Comparison of ENCODE assay signal across 2 cellular contexts in the genomic region with DNA sequence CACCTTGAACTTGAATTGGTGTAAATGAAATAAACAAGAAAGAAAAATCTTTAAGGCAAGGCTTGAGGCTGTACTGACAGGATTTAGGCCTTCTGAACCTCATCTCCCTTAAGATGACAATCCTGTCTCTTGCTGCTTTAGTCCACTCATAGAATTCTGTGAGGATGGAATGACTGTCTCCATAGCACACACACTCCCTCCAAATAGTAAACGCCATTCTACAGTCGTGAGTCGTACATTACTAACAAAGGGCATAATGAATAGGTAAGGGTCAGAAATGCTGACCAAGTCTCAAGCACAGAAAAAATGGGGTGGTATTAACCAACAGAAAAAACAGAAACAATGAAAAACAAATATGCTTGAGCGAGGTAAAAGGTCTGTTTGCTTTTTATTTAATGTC.
A peak's percentile ranks its signal among the peaks of the same experiment; 100 is the strongest.
TF ChIP-seq lines count a peak whose summit lies in the region.

No MANE protein-coding gene starts in this region.

TF ChIP-seq in IMR-90, 13 proteins besides CTCF, POLR2A, EP300 and RAD21:
- TF ChIP-seq, protein P1, sequence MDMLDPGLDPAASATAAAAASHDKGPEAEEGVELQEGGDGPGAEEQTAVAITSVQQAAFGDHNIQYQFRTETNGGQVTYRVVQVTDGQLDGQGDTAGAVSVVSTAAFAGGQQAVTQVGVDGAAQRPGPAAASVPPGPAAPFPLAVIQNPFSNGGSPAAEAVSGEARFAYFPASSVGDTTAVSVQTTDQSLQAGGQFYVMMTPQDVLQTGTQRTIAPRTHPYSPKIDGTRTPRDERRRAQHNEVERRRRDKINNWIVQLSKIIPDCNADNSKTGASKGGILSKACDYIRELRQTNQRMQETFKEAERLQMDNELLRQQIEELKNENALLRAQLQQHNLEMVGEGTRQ (IDR thresholded peaks at IDR 0.05; ENCODE audit: low read depth, low read length): no peak
- TF ChIP-seq SMC3 (IDR thresholded peaks at IDR 0.05; ENCODE audit: low read depth, low read length) (no peak), MAFK (IDR thresholded peaks at IDR 0.05; ENCODE audit: low read depth, low read length) (0 out of 2 replicates have a peak, but pooled peaks have one; percentile 19)

TF ChIP-seq in SK-N-SH, 30 proteins besides CTCF, POLR2A, EP300 and RAD21:
- TF ChIP-seq MEF2A (IDR thresholded peaks at IDR 0.05; ENCODE audit: borderline replicate concordance, low read depth) (no peak), TCF12 (IDR thresholded peaks at IDR 0.05) (no peak), FOSL2 (IDR thresholded peaks at IDR 0.05; ENCODE audit: borderline replicate concordance, low read depth) (peak; percentile 34; the same call in 1 of the 2 replicates), YY1 (IDR thresholded peaks at IDR 0.05; ENCODE audit: low read depth) (no peak)
- TF ChIP-seq, protein P2, sequence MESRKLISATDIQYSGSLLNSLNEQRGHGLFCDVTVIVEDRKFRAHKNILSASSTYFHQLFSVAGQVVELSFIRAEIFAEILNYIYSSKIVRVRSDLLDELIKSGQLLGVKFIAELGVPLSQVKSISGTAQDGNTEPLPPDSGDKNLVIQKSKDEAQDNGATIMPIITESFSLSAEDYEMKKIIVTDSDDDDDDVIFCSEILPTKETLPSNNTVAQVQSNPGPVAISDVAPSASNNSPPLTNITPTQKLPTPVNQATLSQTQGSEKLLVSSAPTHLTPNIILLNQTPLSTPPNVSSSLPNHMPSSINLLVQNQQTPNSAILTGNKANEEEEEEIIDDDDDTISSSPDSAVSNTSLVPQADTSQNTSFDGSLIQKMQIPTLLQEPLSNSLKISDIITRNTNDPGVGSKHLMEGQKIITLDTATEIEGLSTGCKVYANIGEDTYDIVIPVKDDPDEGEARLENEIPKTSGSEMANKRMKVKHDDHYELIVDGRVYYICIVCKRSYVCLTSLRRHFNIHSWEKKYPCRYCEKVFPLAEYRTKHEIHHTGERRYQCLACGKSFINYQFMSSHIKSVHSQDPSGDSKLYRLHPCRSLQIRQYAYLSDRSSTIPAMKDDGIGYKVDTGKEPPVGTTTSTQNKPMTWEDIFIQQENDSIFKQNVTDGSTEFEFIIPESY (IDR thresholded peaks at IDR 0.05; ENCODE audit: borderline replicate concordance, low read depth): no peak
